7 cellular contexts compared by ENCODE assay signal in the genomic region with DNA sequence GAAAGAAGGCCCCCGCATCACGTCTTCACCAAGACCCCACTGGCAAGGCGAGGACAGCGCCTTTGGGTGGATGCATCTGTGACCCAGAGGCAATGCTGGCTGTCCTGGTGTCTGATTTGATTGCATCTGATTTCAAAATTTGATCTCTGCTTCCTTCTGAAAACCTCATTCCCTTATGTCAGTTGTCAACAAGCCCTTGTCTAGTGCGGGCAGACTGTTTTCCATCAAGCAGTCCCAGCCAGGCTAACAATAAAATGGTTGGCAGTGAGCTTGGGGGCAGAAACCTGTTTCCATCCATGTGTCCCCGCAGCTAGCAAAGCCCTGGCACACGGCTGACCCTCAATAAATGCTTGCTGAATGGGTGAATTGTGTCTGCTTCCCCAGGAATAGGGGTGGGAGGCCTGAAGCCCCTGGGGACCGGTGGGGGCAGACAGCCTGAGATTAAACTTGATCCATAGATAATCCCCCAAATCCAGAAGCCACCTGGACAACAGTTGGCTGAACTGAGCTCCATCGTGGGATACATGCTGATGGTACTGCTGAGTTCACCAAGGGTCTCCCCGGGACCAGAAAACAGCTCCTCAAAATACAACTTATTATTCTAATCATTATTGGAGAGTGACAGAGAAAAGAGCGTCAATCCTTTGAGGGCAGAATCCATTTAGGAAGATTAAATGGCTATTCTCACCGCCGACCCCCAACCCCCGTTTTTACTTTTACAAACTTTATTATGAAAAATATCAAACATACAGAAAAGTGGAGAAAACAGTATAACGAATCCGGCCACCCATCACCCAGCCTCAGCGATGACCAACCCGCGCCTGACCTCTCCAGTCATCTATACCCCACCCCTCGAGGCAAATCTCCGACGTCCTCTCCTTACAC. TPM values are rescaled to one million over a fixed set of nuclear protein-coding genes. Genes with fewer than 3 reads are reported as not detected.
DNase-seq lines count a peak whose midpoint lies in the region; ATAC-seq and FAIRE-seq lines count a peak whose summit lies in the region.

No MANE protein-coding gene starts in this region.

- peaks cover 7% of the 10 kb centered on the region; the same call in 1 of the 2 replicates for H3K27me3 ChIP-seq in H7 (ENCODE audit: control insufficient read depth, insufficient read depth, low read length)

- peak overlapping the region; percentile 95 for H3K27ac Mint-ChIP-seq in T-helper 17 cell

- H3K36me3 Mint-ChIP-seq in T-helper 17 cell (ENCODE audit: low read depth): peaks cover 2% of the 10 kb centered on the region

- peak; percentile 49 for DNase-seq in H7
- DNase-seq in T-helper 17 cell: no peak
- DNase-seq in fibroblast of peridontal ligament (ENCODE audit: extremely low read depth): peak; percentile 53
- DNase-seq in retina: peak; percentile 52
- DNase-seq in frontal cortex (ENCODE audit: low spot score in 2 of 2): no peak
- no peak for DNase-seq in kidney tubule cell (ENCODE audit: low spot score)
- no peak for DNase-seq in NCI-H69 (lab: John Stamatoyannopoulos, UW)

- ATAC-seq in T-helper 17 cell: no peak

- H3K4me3 ChIP-seq in H7 (ENCODE audit: insufficient read depth, low read depth, low read length): peak overlapping the region; percentile 82

- no peaks in the 10 kb centered on the region for H3K27me3 Mint-ChIP-seq in T-helper 17 cell

- H3K4me3 Mint-ChIP-seq in T-helper 17 cell: peak overlapping the region; percentile 99

- peaks cover 53% of the 10 kb centered on the region for H3K4me1 Mint-ChIP-seq in T-helper 17 cell

- H3K9me3 ChIP-seq in T-helper 17 cell (ENCODE audit: control insufficient read depth, low read length, poor library complexity, severe bottlenecking): no peaks in the 10 kb centered on the region

- no peak for FAIRE-seq in frontal cortex (lab: Jason Lieb, UNC)

- no peaks in the 10 kb centered on the region for H3K36me3 ChIP-seq in H7 (replicated peaks; ENCODE audit: control insufficient read depth, insufficient read depth, low read length)

RNA-seq across cellular contexts. Expression of a gene that starts 0.9 kb away (rescaled TPM):
- total RNA-seq in H7 (2014; rRNA removed; shearing (Covaris generic)): 24.9 and 25.1 TPM in 2 replicates
- 100 to 1,000 TPM in 1 of 2 donors, 10 to 100 TPM in 1; 91.9 to 147 TPM for total RNA-seq in T-helper 17 cell
- total RNA-seq in frontal cortex: 2.0 TPM

Comparison
In these comparisons a context has a peak if more than half of its experiments do, and no peak if none do; other contexts are left out.
1. DNase-seq: peak in H7 (single experiment), fibroblast of peridontal ligament (single experiment) and retina (single experiment); none in T-helper 17 cell (0 of 3), frontal cortex (0 of 2), kidney tubule cell (single experiment) and NCI-H69 (single experiment).